In genomic region chr2:102144128-102144527, GRCh38 we compare ENCODE assay signal across 12 cellular contexts. TPM values are rescaled to one million over a fixed set of nuclear protein-coding genes. Genes with fewer than 3 reads are reported as not detected.
DNase-seq lines count a peak whose midpoint lies in the region; ATAC-seq, FAIRE-seq and TF ChIP-seq lines count a peak whose summit lies in the region.
"Had no signal": no experiment of that assay in that cellular context is flagged by ENCODE, and none has a peak within 500 bp of the region (broad histone marks: within the 10 kb centered on the region; RNA-seq: fewer than 3 reads in every experiment).

No MANE protein-coding gene starts in this region.

- H3K9ac ChIP-seq in astrocyte (ENCODE audit: low read length) (no peak overlapping the region), parathyroid adenoma (no peak overlapping the region)
- H3K9ac ChIP-seq: BLaER1 treated with 17β-estradiol and CSF1 and Interleukin-3, amounts not matched to agents 10 nM and 100 nM had no signal

- peak overlapping the region; percentile 60 for H3K4me3 ChIP-seq in AG09309 (ENCODE audit: control insufficient read depth, low read depth, low read length)
- no peak overlapping the region for H3K4me3 ChIP-seq in astrocyte (ENCODE audit: insufficient read depth, low read depth, low read length)
- H3K4me3 ChIP-seq in gastroesophageal sphincter, result peak overlapping the region; percentile 69 to 83
- peak overlapping the region; percentile 90 for H3K4me3 ChIP-seq in parathyroid adenoma (ENCODE audit: low read depth, low read length)
- H3K4me3 ChIP-seq: BLaER1 treated with 17β-estradiol and CSF1 and Interleukin-3, amounts not matched to agents 10 nM and 100 nM; MG63 had no signal

- peak in 1 of 2 donors; percentile 19 for TF ChIP-seq POLR2A in gastroesophageal sphincter (IDR thresholded peaks at IDR 0.05)

- H3K9me3 Mint-ChIP-seq in astrocyte (ENCODE audit: unreplicated experiment), result peaks cover 55% of the 10 kb centered on the region
- peaks cover 65% of the 10 kb centered on the region for H3K9me3 Mint-ChIP-seq in activated naive CD8-positive, alpha-beta T cell treated with anti-CD3 and anti-CD28 coated beads, Interleukin-2, amount 50 U/mL, for 24 hours

- TF ChIP-seq CTCF in AG09309 (IDR thresholded peaks at IDR 0.05; ENCODE audit: control insufficient read depth, insufficient read depth, low read depth, low read length, missing control alignments), result no peak
- no peak for TF ChIP-seq CTCF in astrocyte (IDR thresholded peaks at IDR 0.05; ENCODE audit: insufficient read depth, low read depth, low read length)
- no peak for TF ChIP-seq CTCF in gastroesophageal sphincter (IDR thresholded peaks at IDR 0.05)
- TF ChIP-seq CTCF in parathyroid adenoma (IDR thresholded peaks at IDR 0.05), result no peak

- H3K36me3 Mint-ChIP-seq in astrocyte (ENCODE audit: low read depth, unreplicated experiment), result peaks cover 29% of the 10 kb centered on the region
- H3K36me3 Mint-ChIP-seq in activated naive CD8-positive, alpha-beta T cell treated with anti-CD3 and anti-CD28 coated beads, Interleukin-2, amount 50 U/mL, for 24 hours (ENCODE audit: low read depth), result peaks cover 61% of the 10 kb centered on the region

- no peak for FAIRE-seq in astrocyte (lab: Jason Lieb, UNC)

- no peak for TF ChIP-seq EP300 in gastroesophageal sphincter (IDR thresholded peaks at IDR 0.05)

- H3K4me1 Mint-ChIP-seq in astrocyte (ENCODE audit: low read depth, unreplicated experiment), result peaks cover 24% of the 10 kb centered on the region
- H3K4me1 Mint-ChIP-seq in activated naive CD8-positive, alpha-beta T cell treated with anti-CD3 and anti-CD28 coated beads, Interleukin-2, amount 50 U/mL, for 24 hours, result peaks cover 55% of the 10 kb centered on the region

- no peak overlapping the region for H3K4me2 ChIP-seq in astrocyte (ENCODE audit: low read length)
- H3K4me2 ChIP-seq in parathyroid adenoma (ENCODE audit: low read length), result peak overlapping the region; percentile 87
- H3K4me2 ChIP-seq: BLaER1 treated with 17β-estradiol and CSF1 and Interleukin-3, amounts not matched to agents 10 nM and 100 nM had no signal

- 27 to 44% methylated on average over 4 of the region's 4 CpGs for WGBS in gastroesophageal sphincter (ENCODE audit: low coverage in 1 of 2), 2 donors

- no peak for ATAC-seq in gastroesophageal sphincter
- ATAC-seq in activated naive CD8-positive, alpha-beta T cell treated with anti-CD3 and anti-CD28 coated beads, Interleukin-2, amount 50 U/mL, for 24 hours, result no peak
- no peak for ATAC-seq in HG02588 (IDR thresholded peaks at IDR 0.05; ENCODE audit: unreplicated experiment)
- ATAC-seq: activated T-cell treated with anti-CD3 and anti-CD28 coated beads, Interleukin-2, amount 50 U/mL, for 72 hours had no signal

- H3K4me1 ChIP-seq in astrocyte (ENCODE audit: insufficient read depth, low read length), result peaks cover 10% of the 10 kb centered on the region
- peaks cover 0 to 41% (median 6%) of the 10 kb centered on the region in 3 donors for H3K4me1 ChIP-seq in gastroesophageal sphincter
- H3K4me1 ChIP-seq in parathyroid adenoma, result peaks cover 58% of the 10 kb centered on the region

- H3K27ac ChIP-seq in astrocyte (ENCODE audit: low read depth, low read length) (no peak overlapping the region), gastroesophageal sphincter (peak overlapping the region in 3 of 4 donors; percentile 89 to 92 (median 90)), parathyroid adenoma (peak overlapping the region; percentile 96)
- H3K27ac ChIP-seq: BLaER1 treated with 17β-estradiol and CSF1 and Interleukin-3, amounts not matched to agents 10 nM and 100 nM had no signal

- peaks cover 4% of the 10 kb centered on the region for H4K20me1 ChIP-seq in astrocyte (ENCODE audit: insufficient read depth, low read length)
- H4K20me1 ChIP-seq: BLaER1 treated with 17β-estradiol and CSF1 and Interleukin-3, amounts not matched to agents 10 nM and 100 nM had no signal

- H3K79me2 ChIP-seq in astrocyte (ENCODE audit: insufficient read depth, low read length) (peaks cover 35% of the 10 kb centered on the region), parathyroid adenoma (peaks cover 59% of the 10 kb centered on the region)

- H3K27ac Mint-ChIP-seq in astrocyte (ENCODE audit: unreplicated experiment), result no peak overlapping the region
- H3K27ac Mint-ChIP-seq in activated naive CD8-positive, alpha-beta T cell treated with anti-CD3 and anti-CD28 coated beads, Interleukin-2, amount 50 U/mL, for 24 hours, result no peak overlapping the region
- H3K27ac Mint-ChIP-seq: activated T-cell treated with anti-CD3 and anti-CD28 coated beads, Interleukin-2, amount 50 U/mL, for 72 hours had no signal

- H3K27me3 ChIP-seq in astrocyte (ENCODE audit: insufficient read depth, low read length), result no peaks in the 10 kb centered on the region
- no peaks in the 10 kb centered on the region for H3K27me3 ChIP-seq in gastroesophageal sphincter
- H3K27me3 ChIP-seq in parathyroid adenoma (ENCODE audit: control insufficient read depth, insufficient read depth, low read length), result no peaks in the 10 kb centered on the region
- H3K27me3 ChIP-seq: BLaER1 treated with 17β-estradiol and CSF1 and Interleukin-3, amounts not matched to agents 10 nM and 100 nM; MG63 had no signal

- H3K9me3 ChIP-seq in astrocyte (ENCODE audit: insufficient read depth, low read depth, low read length) (peaks cover 38% of the 10 kb centered on the region), gastroesophageal sphincter (peaks cover 0 to 37% (median 0%) of the 10 kb centered on the region in 3 donors), parathyroid adenoma (ENCODE audit: control insufficient read depth, low read length) (no peaks in the 10 kb centered on the region)

- H3K36me3 ChIP-seq in astrocyte (ENCODE audit: insufficient read depth, low read length) (no peaks in the 10 kb centered on the region), gastroesophageal sphincter (peaks cover 0 to 23% of the 10 kb centered on the region in 2 donors), parathyroid adenoma (ENCODE audit: control insufficient read depth, insufficient read depth, low read length) (no peaks in the 10 kb centered on the region)

- H2AFZ ChIP-seq in astrocyte (ENCODE audit: low read depth, low read length) (no peak overlapping the region), parathyroid adenoma (no peak overlapping the region)

- DNase-seq in AG09309 (ENCODE audit: low read depth) (no peak), astrocyte (ENCODE audit: low read depth) (no peak), T-helper 9 cell (no peak)
- DNase-seq in activated naive CD8-positive, alpha-beta T cell treated with anti-CD3 and anti-CD28 coated beads, Interleukin-2, amount 50 U/mL, for 24 hours, result no peak
- DNase-seq in stimulated activated CD4-positive, alpha-beta T cell treated with anti-CD3 and anti-CD28 coated beads, Interleukin-2, amount 100 ng/mL, for 48 hours, result no peak
- DNase-seq: activated T-cell treated with anti-CD3 and anti-CD28 coated beads, Interleukin-2, amount 50 U/mL, for 72 hours; MG63; NCI-H524 had no signal

- H3K27me3 Mint-ChIP-seq in astrocyte (ENCODE audit: low read depth, unreplicated experiment), result peaks cover 4% of the 10 kb centered on the region
- peaks cover 46% of the 10 kb centered on the region for H3K27me3 Mint-ChIP-seq in activated naive CD8-positive, alpha-beta T cell treated with anti-CD3 and anti-CD28 coated beads, Interleukin-2, amount 50 U/mL, for 24 hours

- peak overlapping the region; percentile 20 for H3K4me3 Mint-ChIP-seq in astrocyte (ENCODE audit: unreplicated experiment)
- no peak overlapping the region for H3K4me3 Mint-ChIP-seq in activated naive CD8-positive, alpha-beta T cell treated with anti-CD3 and anti-CD28 coated beads, Interleukin-2, amount 50 U/mL, for 24 hours

RNA-seq across cellular contexts. Expression of gene IL1R1, which starts 1.6 kb away (rescaled TPM):
- 6.9 and 7.5 TPM in 2 replicates for total RNA-seq in astrocyte
- total RNA-seq in gastroesophageal sphincter, result 100 to 1,000 TPM in 1 of 4 donors, 10 to 100 TPM in 3; 51.1 to 141 (median 70.9) TPM

RNA-seq across cellular contexts. Expression of gene IL1RL2, which starts 42.7 kb away (rescaled TPM):
- total RNA-seq in astrocyte, result 0.43 TPM in 1 of 2 replicates, not detected in the other
- total RNA-seq in gastroesophageal sphincter, result under 1 TPM in 3 of 4 donors, not detected in 1; 0.40 to 0.87 (median 0.47) TPM
